In genomic region chr9:1490341-1491115, GRCh38 we compare ENCODE assay signal across 11 cellular contexts.
DNase-seq lines count a peak whose midpoint lies in the region; ATAC-seq and TF ChIP-seq lines count a peak whose summit lies in the region.
"Had no signal": no experiment of that assay in that cellular context is flagged by ENCODE, and none has a peak within 500 bp of the region (broad histone marks: within the 10 kb centered on the region; RNA-seq: fewer than 3 reads in every experiment).

No MANE protein-coding gene starts in this region.

- no peak overlapping the region for H3K14ac ChIP-seq in mesenchymal stem cell (ENCODE audit: low read length in 2 of 2)

- no peaks in the 10 kb centered on the region for H3K27me3 Mint-ChIP-seq in MCF 10A (ENCODE audit: insufficient read depth, unreplicated experiment)

- no peak overlapping the region for H3K9ac ChIP-seq in mesenchymal stem cell (ENCODE audit: low read length)

- no TSS peak for BruUV-seq in MCF 10A (replicated peaks; lab: Mats Ljungman, UMichigan)

- H2BK120ac ChIP-seq in mesenchymal stem cell (ENCODE audit: low read depth, low read length): no peak overlapping the region

- H3K4me1 Mint-ChIP-seq in MCF 10A (ENCODE audit: insufficient read depth, unreplicated experiment): peaks cover 17% of the 10 kb centered on the region

- H3K27ac ChIP-seq in breast epithelium (no peak overlapping the region), aorta (ENCODE audit: low read depth in 1 of 2, low read length in 2 of 2) (no peak overlapping the region), Peyer's patch (no peak overlapping the region), mesenchymal stem cell (ENCODE audit: low read length, poor library complexity, severe bottlenecking) (no peak overlapping the region)

- H3K18ac ChIP-seq in mesenchymal stem cell (ENCODE audit: low read depth in 1 of 2, low read length in 2 of 2): no peak overlapping the region

- POLR2A ChIA-PET in MCF 10A (lab: Yijun Ruan, JAX): interaction anchor here (1.1 to 1.5 kb wide), 2 partner anchors 33 to 75 kb away, joined by 3 to 4 read pairs; no protein-coding TSS in a partner anchor

- H2AK5ac ChIP-seq in mesenchymal stem cell (ENCODE audit: low read length, severe bottlenecking): no peak overlapping the region

- peak overlapping the region; percentile 47 for H3K27ac Mint-ChIP-seq in MCF 10A (ENCODE audit: low read depth, unreplicated experiment)

- H3K9me3 ChIP-seq in breast epithelium (no peaks in the 10 kb centered on the region), aorta (ENCODE audit: control insufficient read depth, low read length) (peaks cover 3% of the 10 kb centered on the region), Peyer's patch (no peaks in the 10 kb centered on the region), mesenchymal stem cell (ENCODE audit: control insufficient read depth, low read length) (no peaks in the 10 kb centered on the region)
- H3K9me3 ChIP-seq: adrenal gland, tibial nerve had no signal

- H3K9me3 Mint-ChIP-seq in MCF 10A (ENCODE audit: unreplicated experiment): no peaks in the 10 kb centered on the region

- no peak overlapping the region for H2BK12ac ChIP-seq in mesenchymal stem cell (ENCODE audit: low read length in 2 of 2)

- H3K4me2 ChIP-seq in mesenchymal stem cell (ENCODE audit: low read length, poor library complexity, severe bottlenecking): no peak overlapping the region

- H3K4ac ChIP-seq in mesenchymal stem cell (ENCODE audit: low read depth in 1 of 2, low read length in 2 of 2): no peak overlapping the region

- WGBS in aorta, 2 donors: 34 to 46% methylated on average over 6 of the region's 6 CpGs
- 26% methylated on average over 5 of the region's 6 CpGs for WGBS in mesenchymal stem cell

- TF ChIP-seq CTCF in MCF 10A (IDR thresholded peaks at IDR 0.05; ENCODE audit: unreplicated experiment) (no peak), breast epithelium (IDR thresholded peaks at IDR 0.05) (no peak), Peyer's patch (IDR thresholded peaks at IDR 0.05) (no peak)

- DNase-seq in MCF 10A (ENCODE audit: unreplicated experiment): peak; percentile 56
- DNase-seq in breast epithelium (ENCODE audit: low spot score in 2 of 2): no peak
- DNase-seq in M059J (ENCODE audit: low read depth): peak; percentile 5
- DNase-seq in aorta: no peak
- no peak for DNase-seq in NCI-H2196 (lab: John Stamatoyannopoulos, UW; ENCODE audit: unreplicated experiment)
- no peak for DNase-seq in Peyer's patch
- no peak for DNase-seq in mesenchymal stem cell
- DNase-seq: IMR-90 had no signal

- H3K23ac ChIP-seq in mesenchymal stem cell (ENCODE audit: low read length in 2 of 2): no peak overlapping the region

- CTCF ChIA-PET in MCF 10A (lab: Yijun Ruan, JAX): no interaction called here

- H2BK5ac ChIP-seq in mesenchymal stem cell (ENCODE audit: low read depth, low read length, poor library complexity, severe bottlenecking): no peak overlapping the region

- intact Hi-C loops in MCF 10A (cut with micrococcal nuclease) (no loop called here), breast epithelium (cut with DNase I; ENCODE audit: low total_unique reads) (no loop called here), aorta (cut with DNase I) (no loop called here)

- no peaks in the 10 kb centered on the region for H3K36me3 Mint-ChIP-seq in MCF 10A (ENCODE audit: insufficient read depth, unreplicated experiment)

- no peak overlapping the region for H2AFZ ChIP-seq in mesenchymal stem cell (ENCODE audit: low read depth, low read length)

- H3K4me3 Mint-ChIP-seq in MCF 10A (ENCODE audit: unreplicated experiment): no peak overlapping the region

- H3K4me3 ChIP-seq in breast epithelium: no peak overlapping the region
- no peak overlapping the region for H3K4me3 ChIP-seq in aorta (ENCODE audit: low read length in 2 of 2)
- H3K4me3 ChIP-seq in Peyer's patch: no peak overlapping the region
- H3K4me3 ChIP-seq in mesenchymal stem cell (ENCODE audit: insufficient read depth in 1 of 2, low read depth in 1 of 2, low read length in 2 of 2): no peak overlapping the region
- H3K4me3 ChIP-seq: adrenal gland, tibial nerve had no signal

- no peaks in the 10 kb centered on the region for H3K79me1 ChIP-seq in mesenchymal stem cell (replicated peaks; ENCODE audit: low read length, poor library complexity, severe bottlenecking)

- no peak overlapping the region for H4K8ac ChIP-seq in mesenchymal stem cell (ENCODE audit: low read length)

- H3K4me1 ChIP-seq in breast epithelium: no peaks in the 10 kb centered on the region
- H3K4me1 ChIP-seq in aorta (ENCODE audit: control insufficient read depth in 1 of 2, insufficient read depth in 2 of 2, low read length in 2 of 2): no peaks in the 10 kb centered on the region
- no peaks in the 10 kb centered on the region for H3K4me1 ChIP-seq in Peyer's patch
- no peaks in the 10 kb centered on the region for H3K4me1 ChIP-seq in mesenchymal stem cell (ENCODE audit: control insufficient read depth, insufficient read depth, low read depth, low read length)
- H3K4me1 ChIP-seq: adrenal gland had no signal

- no peaks in the 10 kb centered on the region for H3K27me3 ChIP-seq in breast epithelium
- H3K27me3 ChIP-seq in aorta (ENCODE audit: control insufficient read depth in 1 of 2, insufficient read depth in 2 of 2, low read length in 1 of 2): no peaks in the 10 kb centered on the region
- no peaks in the 10 kb centered on the region for H3K27me3 ChIP-seq in Peyer's patch
- H3K27me3 ChIP-seq in mesenchymal stem cell (ENCODE audit: control insufficient read depth in 1 of 2, insufficient read depth in 1 of 2, low read length in 2 of 2): no peaks in the 10 kb centered on the region
- H3K27me3 ChIP-seq: adrenal gland, tibial nerve had no signal

- no peak for TF ChIP-seq POLR2A in breast epithelium (IDR thresholded peaks at IDR 0.05)
- TF ChIP-seq POLR2A in Peyer's patch (IDR thresholded peaks at IDR 0.05): no peak

- H3K36me3 ChIP-seq in breast epithelium (no peaks in the 10 kb centered on the region), aorta (ENCODE audit: control insufficient read depth in 1 of 2, insufficient read depth in 2 of 2, low read length in 1 of 2) (no peaks in the 10 kb centered on the region), Peyer's patch (no peaks in the 10 kb centered on the region), mesenchymal stem cell (ENCODE audit: control insufficient read depth in 1 of 2, insufficient read depth in 2 of 2, low read depth in 1 of 2, low read length in 2 of 2) (no peaks in the 10 kb centered on the region)
- H3K36me3 ChIP-seq: adrenal gland, tibial nerve had no signal

- ATAC-seq in HG02678 (IDR thresholded peaks at IDR 0.05; ENCODE audit: unreplicated experiment) (peak; percentile 81), aorta (ENCODE audit: low FRiP score) (peak; percentile 33)

- no peak overlapping the region for H2BK15ac ChIP-seq in mesenchymal stem cell (ENCODE audit: low read depth, poor library complexity, severe bottlenecking)

- H4K91ac ChIP-seq in mesenchymal stem cell (ENCODE audit: low read length): no peak overlapping the region

Comparison
In these comparisons a context has a peak if more than half of its experiments do, and no peak if none do; other contexts are left out.
1. DNase-seq: peak in MCF 10A (single experiment) and M059J (single experiment); none in breast epithelium (0 of 2), aorta (0 of 2), NCI-H2196 (single experiment), Peyer's patch (0 of 3) and mesenchymal stem cell (single experiment).